In genomic region chr1:235004840-235005391, GRCh38 we compare ENCODE assay signal across 21 cellular contexts.
DNase-seq lines count a peak whose midpoint lies in the region; ATAC-seq, FAIRE-seq and TF ChIP-seq lines count a peak whose summit lies in the region.
"Had no signal": no experiment of that assay in that cellular context is flagged by ENCODE, and none has a peak within 500 bp of the region (broad histone marks: within the 10 kb centered on the region; RNA-seq: fewer than 3 reads in every experiment).

No MANE protein-coding gene starts in this region.

- intact Hi-C loops in adrenal gland (cut with DNase I), result loop anchor here (5.0 to 10.0 kb wide), 2 partner anchors 60 to 72 kb away; no protein-coding TSS in a partner anchor
- intact Hi-C loops in kidney (cut with DNase I), result no loop called here

- no peak overlapping the region for H3K4me3 ChIP-seq in adrenal gland
- no peak overlapping the region for H3K4me3 ChIP-seq in kidney (ENCODE audit: low read length in 2 of 2)
- H3K4me3 ChIP-seq: ascending aorta, K562, left ventricle myocardium inferior had no signal

- H3K27ac ChIP-seq in adrenal gland (no peak overlapping the region), kidney (ENCODE audit: low read depth in 2 of 2, low read length in 2 of 2) (no peak overlapping the region)
- H3K27ac ChIP-seq: ascending aorta, left ventricle myocardium inferior had no signal

- peak overlapping the region; percentile 2 for H3K27ac Mint-ChIP-seq in stimulated activated naive CD8-positive, alpha-beta T cell treated with anti-CD3 and anti-CD28 coated beads, Interleukin-15, Interleukin-2, amounts not matched to agents 100 ng/mL and 50 ng/mL, for 24 hours
- peak overlapping the region; percentile 2 to 39 for H3K27ac Mint-ChIP-seq in effector memory CD8-positive, alpha-beta T cell

- no peak for TF ChIP-seq POLR2A in adrenal gland (IDR thresholded peaks at IDR 0.05)

- no peak for DNase-seq in stimulated activated naive CD8-positive, alpha-beta T cell treated with anti-CD3 and anti-CD28 coated beads, Interleukin-15, Interleukin-2, amounts not matched to agents 100 U/mL and 50 U/mL, for 24 hours
- DNase-seq in NCI-H526 (lab: John Stamatoyannopoulos, UW), result peak; percentile 56 to 73
- no peak for DNase-seq in effector memory CD8-positive, alpha-beta T cell
- no peak for DNase-seq in SK-N-DZ (ENCODE audit: low spot score)
- no peak for DNase-seq in adrenal gland
- no peak for DNase-seq in NCI-H2107 (lab: John Stamatoyannopoulos, UW)
- DNase-seq in kidney, result no peak
- DNase-seq: activated CD4-positive, alpha-beta T cell treated with anti-CD3 and anti-CD28 coated beads for 1 hour; activated gamma-delta T cell; CD4-positive, CD25-positive, alpha-beta regulatory T cell; effector memory CD4-positive, alpha-beta T cell; GF-D8; left ventricle myocardium inferior; NCI-H187; NCI-H446 treated with DMSO at 0.1 percent for 48 hours; SIG-M5; stimulated activated CD4-positive, alpha-beta T cell treated with anti-CD3 and anti-CD28 coated beads, Interleukin-12 subunit alpha, Interleukin-12 subunit beta, amount 100 ng/mL, for 4 hours; T-helper 9 cell had no signal

- no peak for FAIRE-seq in kidney (lab: Jason Lieb, UNC)
- FAIRE-seq: K562 had no signal

- peaks cover 11% of the 10 kb centered on the region for H3K36me3 Mint-ChIP-seq in stimulated activated naive CD8-positive, alpha-beta T cell treated with anti-CD3 and anti-CD28 coated beads, Interleukin-15, Interleukin-2, amounts not matched to agents 100 ng/mL and 50 ng/mL, for 24 hours (ENCODE audit: low read depth)
- H3K36me3 Mint-ChIP-seq in effector memory CD8-positive, alpha-beta T cell (ENCODE audit: insufficient read depth), result peaks cover 10% of the 10 kb centered on the region
- H3K36me3 Mint-ChIP-seq: CD4-positive, CD25-positive, alpha-beta regulatory T cell had no signal

- peaks cover 76% of the 10 kb centered on the region for H3K4me1 Mint-ChIP-seq in stimulated activated naive CD8-positive, alpha-beta T cell treated with anti-CD3 and anti-CD28 coated beads, Interleukin-15, Interleukin-2, amounts not matched to agents 100 ng/mL and 50 ng/mL, for 24 hours (ENCODE audit: low read depth)
- H3K4me1 Mint-ChIP-seq in effector memory CD8-positive, alpha-beta T cell (ENCODE audit: low read depth in 2 of 2), result peaks cover 6 to 16% of the 10 kb centered on the region in 2 donors

- H3K9me3 Mint-ChIP-seq in stimulated activated naive CD8-positive, alpha-beta T cell treated with anti-CD3 and anti-CD28 coated beads, Interleukin-15, Interleukin-2, amounts not matched to agents 100 ng/mL and 50 ng/mL, for 24 hours, result peaks cover 16% of the 10 kb centered on the region
- H3K9me3 Mint-ChIP-seq in effector memory CD8-positive, alpha-beta T cell, result no peaks in the 10 kb centered on the region

- H3K9ac ChIP-seq in kidney (ENCODE audit: low read length in 2 of 2), result no peak overlapping the region

- TF ChIP-seq CTCF in adrenal gland (IDR thresholded peaks at IDR 0.05), result no peak
- no peak for TF ChIP-seq CTCF in kidney (IDR thresholded peaks at IDR 0.05; ENCODE audit: borderline replicate concordance, extremely low read depth, insufficient read depth)

- H3K9me3 ChIP-seq in adrenal gland (replicated peaks in 1 of 3) (no peaks in the 10 kb centered on the region), kidney (ENCODE audit: control insufficient read depth in 1 of 2, low read length in 2 of 2) (no peaks in the 10 kb centered on the region)
- H3K9me3 ChIP-seq: ascending aorta had no signal

- no peaks in the 10 kb centered on the region for H3K27me3 ChIP-seq in adrenal gland
- H3K27me3 ChIP-seq: ascending aorta had no signal

- ATAC-seq in stimulated activated naive CD8-positive, alpha-beta T cell treated with anti-CD3 and anti-CD28 coated beads, Interleukin-15, Interleukin-2, amounts not matched to agents 100 U/mL and 50 U/mL, for 24 hours, result no peak
- no peak for ATAC-seq in effector memory CD8-positive, alpha-beta T cell (replicated peaks)

- H3K27me3 Mint-ChIP-seq in stimulated activated naive CD8-positive, alpha-beta T cell treated with anti-CD3 and anti-CD28 coated beads, Interleukin-15, Interleukin-2, amounts not matched to agents 100 ng/mL and 50 ng/mL, for 24 hours, result no peaks in the 10 kb centered on the region
- no peaks in the 10 kb centered on the region for H3K27me3 Mint-ChIP-seq in effector memory CD8-positive, alpha-beta T cell

- WGBS in adrenal gland, 4 donors, result 90 to 93% (median 92%) methylated on average over 3 of the region's 3 CpGs

- H3K36me3 ChIP-seq in adrenal gland (replicated peaks in 1 of 2) (no peaks in the 10 kb centered on the region), kidney (ENCODE audit: control insufficient read depth in 1 of 2, insufficient read depth in 2 of 2, low read length in 2 of 2) (no peaks in the 10 kb centered on the region)
- H3K36me3 ChIP-seq: ascending aorta, left ventricle myocardium inferior had no signal

- H3K4me1 ChIP-seq in adrenal gland (replicated peaks in 1 of 2) (no peaks in the 10 kb centered on the region), kidney (ENCODE audit: control insufficient read depth in 1 of 2, insufficient read depth in 1 of 2, low read depth in 1 of 2, low read length in 2 of 2) (no peaks in the 10 kb centered on the region)
- H3K4me1 ChIP-seq: ascending aorta, left ventricle myocardium inferior had no signal

- H3K4me3 Mint-ChIP-seq in stimulated activated naive CD8-positive, alpha-beta T cell treated with anti-CD3 and anti-CD28 coated beads, Interleukin-15, Interleukin-2, amounts not matched to agents 100 ng/mL and 50 ng/mL, for 24 hours, result no peak overlapping the region
- H3K4me3 Mint-ChIP-seq in effector memory CD8-positive, alpha-beta T cell, result no peak overlapping the region
- H3K4me3 Mint-ChIP-seq: CD4-positive, CD25-positive, alpha-beta regulatory T cell had no signal

Comparison
In these comparisons a context has a peak if more than half of its experiments do, and no peak if none do; other contexts are left out.
1. DNase-seq: peak in NCI-H526 (2 of 2); none in stimulated activated naive CD8-positive, alpha-beta T cell treated with anti-CD3 and anti-CD28 coated beads, Interleukin-15, Interleukin-2, amounts not matched to agents 100 U/mL and 50 U/mL, for 24 hours (single experiment), effector memory CD8-positive, alpha-beta T cell (0 of 3), SK-N-DZ (single experiment), adrenal gland (0 of 7), NCI-H2107 (single experiment) and kidney (single experiment).